In the genomic region with DNA sequence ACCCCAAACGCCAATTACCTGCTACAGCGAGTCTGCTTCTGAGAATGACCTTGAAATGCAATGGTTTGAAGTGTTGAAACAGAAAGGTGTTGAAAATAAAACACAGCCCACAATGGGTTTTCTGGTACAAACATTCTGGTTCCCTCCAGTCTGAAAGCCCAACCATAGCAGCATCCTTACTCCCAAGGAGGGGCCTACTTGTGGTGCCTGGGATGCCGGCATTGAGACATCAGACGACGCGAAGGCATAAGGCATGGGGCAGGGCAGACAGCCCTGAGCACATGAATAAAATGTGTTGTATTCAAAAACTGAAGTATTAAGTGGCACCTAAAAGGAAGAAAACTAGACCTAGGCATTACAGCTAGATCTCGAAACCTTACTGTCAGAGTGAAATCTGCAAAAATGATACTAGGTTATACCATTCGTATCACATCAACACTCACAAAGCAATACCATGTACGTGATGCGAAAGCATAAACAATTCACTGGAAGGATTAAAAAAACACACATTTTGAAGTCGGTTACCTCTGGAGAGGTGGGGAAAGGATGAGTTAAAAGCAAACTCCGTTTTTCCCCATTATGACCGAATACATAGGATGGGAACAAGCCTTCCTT, we compare ENCODE assay signal across 8 cellular contexts. TPM values are rescaled to one million over a fixed set of nuclear protein-coding genes. Genes with fewer than 3 reads are reported as not detected.
A peak's percentile ranks its signal among the peaks of the same experiment; 100 is the strongest.
DNase-seq lines count a peak whose midpoint lies in the region; ATAC-seq, FAIRE-seq and TF ChIP-seq lines count a peak whose summit lies in the region.

No MANE protein-coding gene starts in this region.

- no peak for TF ChIP-seq CTCF in HEK293 (tag by site-specific recombination; IDR thresholded peaks at IDR 0.05)
- TF ChIP-seq CTCF in kidney (IDR thresholded peaks at IDR 0.05; ENCODE audit: borderline replicate concordance, extremely low read depth, insufficient read depth), result no peak
- TF ChIP-seq CTCF in tibial artery (IDR thresholded peaks at IDR 0.05), result no peak

- no peaks in the 10 kb centered on the region for H3K27me3 ChIP-seq in adipocyte (replicated peaks; ENCODE audit: control insufficient read depth, insufficient read depth, low read length)
- H3K27me3 ChIP-seq in tibial artery, result no peaks in the 10 kb centered on the region

- intact Hi-C loops in kidney (cut with DNase I) (no loop called here), tibial artery (cut with DNase I; ENCODE audit: low total_unique reads) (no loop called here)

- no peak for FAIRE-seq in kidney (lab: Jason Lieb, UNC)

- POLR2A ChIA-PET in HEK293 (lab: Yijun Ruan, JAX), result interaction anchor here (1.2 to 1.4 kb wide), 3 partner anchors 22 to 153 kb away, joined by 3 to 12 read pairs (median 4); partner anchors contain the start of gene BBS2

- no peak for ATAC-seq in GM18498 (IDR thresholded peaks at IDR 0.05; ENCODE audit: unreplicated experiment)

- DNase-seq in AG20443 (ENCODE audit: low spot score) (peak; percentile 45), adipocyte (ENCODE audit: low read depth) (peak; percentile 57), kidney (no peak), tibial artery (no peak), NCI-H128 (lab: John Stamatoyannopoulos, UW; ENCODE audit: unreplicated experiment) (no peak), T-helper 9 cell (no peak)

- CTCF ChIA-PET in HEK293 (lab: Yijun Ruan, JAX), result no interaction called here

- H3K9ac ChIP-seq in adipocyte (ENCODE audit: low read length) (peak overlapping the region; percentile 92), kidney (ENCODE audit: low read length in 2 of 2) (peak overlapping the region; percentile 79 to 84)

- H3K4me3 ChIP-seq in HEK293 (ENCODE audit: low read depth, low read length) (peak overlapping the region; percentile 58), adipocyte (ENCODE audit: low read length) (peak overlapping the region; percentile 89), kidney (ENCODE audit: low read length in 2 of 2) (peak overlapping the region; percentile 90 to 94), tibial artery (peak overlapping the region; percentile 83 to 88)

- H3K36me3 ChIP-seq in HEK293 (ENCODE audit: control insufficient read depth in 2 of 2, insufficient read depth in 1 of 2, low read length in 2 of 2) (peaks cover 26 to 52% of the 10 kb centered on the region in 2 experiments), adipocyte (ENCODE audit: control insufficient read depth, insufficient read depth, low read length, severe bottlenecking) (peaks cover 44% of the 10 kb centered on the region), kidney (ENCODE audit: control insufficient read depth in 1 of 2, insufficient read depth in 2 of 2, low read length in 2 of 2) (peaks cover 0 to 8% of the 10 kb centered on the region in 2 donors), tibial artery (peaks cover 0 to 30% (median 27%) of the 10 kb centered on the region in 3 donors)

- H3K27ac ChIP-seq in HEK293 (ENCODE audit: extremely low read depth, low read depth, low read length) (peak overlapping the region; percentile 78; the same call in 1 of the 2 replicates), kidney (ENCODE audit: low read depth in 2 of 2, low read length in 2 of 2) (peak overlapping the region in 1 of 2 donors; percentile 43), tibial artery (peak overlapping the region; percentile 88)

- H3K4me1 ChIP-seq in HEK293 (ENCODE audit: control insufficient read depth, insufficient read depth, low read length), result peaks cover 5% of the 10 kb centered on the region; the same call in 1 of the 2 replicates
- peaks cover 28% of the 10 kb centered on the region for H3K4me1 ChIP-seq in adipocyte (ENCODE audit: control insufficient read depth, insufficient read depth, low read length)
- peaks cover 14 to 19% of the 10 kb centered on the region in 2 donors for H3K4me1 ChIP-seq in kidney (ENCODE audit: control insufficient read depth in 1 of 2, insufficient read depth in 1 of 2, low read depth in 1 of 2, low read length in 2 of 2)
- peaks cover 0 to 40% (median 29%) of the 10 kb centered on the region in 4 donors for H3K4me1 ChIP-seq in tibial artery

- no peaks in the 10 kb centered on the region for H3K9me3 ChIP-seq in HEK293 (ENCODE audit: control insufficient read depth, insufficient read depth, low read depth, low read length)
- H3K9me3 ChIP-seq in adipocyte (ENCODE audit: control insufficient read depth, low read length), result no peaks in the 10 kb centered on the region
- no peaks in the 10 kb centered on the region for H3K9me3 ChIP-seq in kidney (ENCODE audit: control insufficient read depth in 1 of 2, low read length in 2 of 2)
- H3K9me3 ChIP-seq in tibial artery, result no peaks in the 10 kb centered on the region

TF ChIP-seq in HEK293, 187 proteins besides CTCF, POLR2A, EP300 and RAD21:
- TF ChIP-seq ZNF114 (tag by site-specific recombination; IDR thresholded peaks at IDR 0.05) (no peak), ZXDB (tag by site-specific recombination; IDR thresholded peaks at IDR 0.05) (no peak), ZNF600 (tag by site-specific recombination; IDR thresholded peaks at IDR 0.05) (no peak), ZNF639 (tag by site-specific recombination; IDR thresholded peaks at IDR 0.05) (no peak), IKZF3 (tag by site-specific recombination; IDR thresholded peaks at IDR 0.05) (no peak), SALL2 (tag by site-specific recombination; IDR thresholded peaks at IDR 0.05; ENCODE audit: borderline replicate concordance) (no peak), ZNF561 (tag by site-specific recombination; IDR thresholded peaks at IDR 0.05; ENCODE audit: borderline replicate concordance) (no peak), ZNF335 (tag by site-specific recombination; conservative IDR thresholded peaks at IDR 0.05) (peak; percentile 92), ZNF121 (tag by site-specific recombination; IDR thresholded peaks at IDR 0.05) (no peak), ZNF274 (IDR thresholded peaks at IDR 0.05; ENCODE audit: low read length) (no peak), ZNF274 (tag by site-specific recombination; IDR thresholded peaks at IDR 0.05; ENCODE audit: borderline replicate concordance) (no peak), ZEB2 (tag by site-specific recombination; IDR thresholded peaks at IDR 0.05) (no peak)
- TF ChIP-seq, protein P1, sequence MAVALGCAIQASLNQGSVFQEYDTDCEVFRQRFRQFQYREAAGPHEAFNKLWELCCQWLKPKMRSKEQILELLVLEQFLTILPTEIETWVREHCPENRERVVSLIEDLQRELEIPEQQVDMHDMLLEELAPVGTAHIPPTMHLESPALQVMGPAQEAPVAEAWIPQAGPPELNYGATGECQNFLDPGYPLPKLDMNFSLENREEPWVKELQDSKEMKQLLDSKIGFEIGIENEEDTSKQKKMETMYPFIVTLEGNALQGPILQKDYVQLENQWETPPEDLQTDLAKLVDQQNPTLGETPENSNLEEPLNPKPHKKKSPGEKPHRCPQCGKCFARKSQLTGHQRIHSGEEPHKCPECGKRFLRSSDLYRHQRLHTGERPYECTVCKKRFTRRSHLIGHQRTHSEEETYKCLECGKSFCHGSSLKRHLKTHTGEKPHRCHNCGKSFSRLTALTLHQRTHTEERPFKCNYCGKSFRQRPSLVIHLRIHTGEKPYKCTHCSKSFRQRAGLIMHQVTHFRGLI (tag by site-specific recombination; IDR thresholded peaks at IDR 0.05), result peak; percentile 95
TF ChIP-seq in HEK293: peak in this region for 2.

RNA-seq across cellular contexts. Expression of gene NUDT21, which starts 0.8 kb away (rescaled TPM):
- total RNA-seq in kidney, result 117 TPM
- 47.1 TPM for polyA plus RNA-seq in kidney (ENCODE audit: insufficient read depth, low read depth, low replicate concordance)

RNA-seq across cellular contexts. Expression of gene OGFOD1, which starts 1.0 kb away (rescaled TPM):
- 39.4 TPM for total RNA-seq in kidney
- 16.1 TPM for polyA plus RNA-seq in kidney (ENCODE audit: insufficient read depth, low read depth, low replicate concordance)

RNA-seq across cellular contexts. Expression of gene AMFR, which starts 25.0 kb away (rescaled TPM):
- 163 TPM for total RNA-seq in kidney
- 143 TPM for polyA plus RNA-seq in kidney (ENCODE audit: insufficient read depth, low read depth, low replicate concordance)

Comparison
In these comparisons a context has a peak if more than half of its experiments do, and no peak if none do; other contexts are left out.
1. DNase-seq: peak in AG20443 (single experiment) and adipocyte (single experiment); none in kidney (single experiment), tibial artery (0 of 2), NCI-H128 (single experiment) and T-helper 9 cell (single experiment).
2. Peak in every context shown above with its lines, with median percentiles within 50 percentile points of each other: H3K4me3 ChIP-seq.